Comparison of ENCODE assay signal across 20 cellular contexts in genomic region chr6:75479712-75480111, GRCh38. TPM values are rescaled to one million over a fixed set of nuclear protein-coding genes. Genes with fewer than 3 reads are reported as not detected.
DNase-seq lines count a peak whose midpoint lies in the region; ATAC-seq, FAIRE-seq and TF ChIP-seq lines count a peak whose summit lies in the region.
"Had no signal": no experiment of that assay in that cellular context is flagged by ENCODE, and none has a peak within 500 bp of the region (broad histone marks: within the 10 kb centered on the region; RNA-seq: fewer than 3 reads in every experiment).

No MANE protein-coding gene starts in this region.

- WGBS in K562 (ENCODE audit: insufficient coverage, low coverage, missing lambda C conversion rate) = 2% methylated on average over 6 of the region's 6 CpGs

- FAIRE-seq in K562 (lab: Jason Lieb, UNC) = no peak
- FAIRE-seq: GM12892, GM18507, HepG2 had no signal

- H3K9me3 ChIP-seq in HEK293 (ENCODE audit: control insufficient read depth, insufficient read depth, low read depth, low read length) (no peaks in the 10 kb centered on the region), K562 (replicated peaks; ENCODE audit: control insufficient read depth, insufficient read depth, low read depth, low read length) (no peaks in the 10 kb centered on the region), tibial artery (no peaks in the 10 kb centered on the region)
- H3K9me3 ChIP-seq: BLaER1, HAP-1 had no signal

- intact Hi-C loops in K562 (cut with micrococcal nuclease) (no loop called here), tibial artery (cut with DNase I; ENCODE audit: low total_unique reads) (no loop called here)

- no peaks in the 10 kb centered on the region for H3K9me1 ChIP-seq in K562 (ENCODE audit: control insufficient read depth, insufficient read depth, low read length)

- H3K4me2 ChIP-seq in K562 (ENCODE audit: insufficient read depth, low read length) = no peak overlapping the region
- H3K4me2 ChIP-seq: BLaER1 had no signal

- in situ Hi-C loops in K562 (cut with MboI) = no loop called here

- DNase-seq in K562 (ENCODE audit: extremely low read depth in 1 of 4, low spot score in 3 of 4) = no peak
- DNase-seq in tibial artery = no peak
- DNase-seq in NCI-H1092 treated with DMSO at 0.1 percent for 48 hours (lab: John Stamatoyannopoulos, UW) = no peak
- no peak for DNase-seq in ecto neural progenitor cell (ENCODE audit: low spot score)
- no peak for DNase-seq in amniotic stem cell (lab: John Stamatoyannopoulos, UW)
- DNase-seq: 8988T; CD4-positive, alpha-beta memory T cell; DMS153; DMS79; GDM1; GM23248; HFFc6 had no signal

- no peaks in the 10 kb centered on the region for H3K79me2 ChIP-seq in K562 (ENCODE audit: control insufficient read depth, insufficient read depth, low read length)

- TF ChIP-seq CTCF in HEK293 (tag by site-specific recombination; IDR thresholded peaks at IDR 0.05) = no peak
- TF ChIP-seq CTCF in K562 (IDR thresholded peaks at IDR 0.05 in 2 of 3, conservative IDR thresholded peaks at IDR 0.05 in 1 of 3; ENCODE audit: insufficient read depth in 2 of 3, low read depth in 1 of 3, low read length in 3 of 3) = no peak
- no peak for TF ChIP-seq CTCF in tibial artery (IDR thresholded peaks at IDR 0.05)

- H3K9ac ChIP-seq in K562 (ENCODE audit: insufficient read depth in 1 of 2, low read depth in 2 of 2, low read length in 2 of 2) (no peak overlapping the region), rectal smooth muscle tissue (ENCODE audit: low read length) (no peak overlapping the region)
- H3K9ac ChIP-seq: BLaER1, GM23248 had no signal

- H3K4me1 ChIP-seq in HEK293 (ENCODE audit: control insufficient read depth, insufficient read depth, low read length) (no peaks in the 10 kb centered on the region), K562 (replicated peaks in 1 of 2; ENCODE audit: control insufficient read depth in 2 of 2, insufficient read depth in 2 of 2, low read length in 2 of 2) (no peaks in the 10 kb centered on the region), rectal smooth muscle tissue (ENCODE audit: control insufficient read depth, insufficient read depth, low read length) (peaks cover 26% of the 10 kb centered on the region), tibial artery (peaks cover 0 to 62% (median 13%) of the 10 kb centered on the region in 4 donors)
- H3K4me1 ChIP-seq: BLaER1 had no signal

- POLR2A ChIA-PET in HEK293 (lab: Yijun Ruan, JAX) (interaction anchor here (0.6 kb wide), 1 partner anchor 9 kb away, joined by 3 read pairs; no protein-coding TSS in a partner anchor), K562 (lab: Yijun Ruan, JAX) (no interaction called here)

- H2AFZ ChIP-seq in K562 (ENCODE audit: low read depth, low read length) = no peak overlapping the region
- H2AFZ ChIP-seq: GM23248 had no signal

- CTCF ChIA-PET in HEK293 (lab: Yijun Ruan, JAX) (no interaction called here), K562 (lab: Yijun Ruan, JAX; ENCODE audit: low intra/inter-chr PET ratio) (no interaction called here)

- H3K27me3 ChIP-seq in K562 (ENCODE audit: control insufficient read depth in 2 of 2, insufficient read depth in 2 of 2, low read length in 2 of 2) (no peaks in the 10 kb centered on the region), rectal smooth muscle tissue (ENCODE audit: control insufficient read depth, insufficient read depth, low read length) (no peaks in the 10 kb centered on the region), tibial artery (no peaks in the 10 kb centered on the region)
- H3K27me3 ChIP-seq: BLaER1 had no signal

- no peaks in the 10 kb centered on the region for H4K20me1 ChIP-seq in K562 (replicated peaks; ENCODE audit: control insufficient read depth, insufficient read depth, low read length)
- H4K20me1 ChIP-seq: BLaER1 had no signal

- no peak overlapping the region for H3K4me3 ChIP-seq in HEK293 (ENCODE audit: low read depth, low read length)
- no peak overlapping the region for H3K4me3 ChIP-seq in K562
- peak overlapping the region; percentile 3 for H3K4me3 ChIP-seq in rectal smooth muscle tissue (ENCODE audit: low read length)
- no peak overlapping the region for H3K4me3 ChIP-seq in tibial artery
- H3K4me3 ChIP-seq: BLaER1, GM23248, HAP-1 had no signal

- no peak for TF ChIP-seq POLR2A in K562 (conservative IDR thresholded peaks at IDR 0.05)

- BruUV-seq in K562 (replicated peaks; lab: Mats Ljungman, UMichigan) = no TSS peak

- H3K27ac ChIP-seq in HEK293 (ENCODE audit: extremely low read depth, low read depth, low read length) (no peak overlapping the region), K562 (ENCODE audit: extremely low read depth, low read depth, low read length) (no peak overlapping the region), rectal smooth muscle tissue (ENCODE audit: low read depth, low read length) (peak overlapping the region; percentile 40), tibial artery (peak overlapping the region; percentile 72 to 78)
- H3K27ac ChIP-seq: BLaER1, GM23248 had no signal

- no peak for TF ChIP-seq RAD21 in K562 (CRISPR knock-in tag; conservative IDR thresholded peaks at IDR 0.05 in 1 of 2, IDR thresholded peaks at IDR 0.05 in 1 of 2)

- no peak for TF ChIP-seq EP300 in K562 (IDR thresholded peaks at IDR 0.05; ENCODE audit: low read length)

- no peak for ATAC-seq in K562
- ATAC-seq: HepG2 had no signal

- no peaks in the 10 kb centered on the region for H3K36me3 ChIP-seq in HEK293 (ENCODE audit: control insufficient read depth in 2 of 2, insufficient read depth in 1 of 2, low read length in 2 of 2)
- H3K36me3 ChIP-seq in K562 (ENCODE audit: control insufficient read depth, insufficient read depth, low read length) = no peaks in the 10 kb centered on the region
- no peaks in the 10 kb centered on the region for H3K36me3 ChIP-seq in rectal smooth muscle tissue (ENCODE audit: control insufficient read depth, insufficient read depth, low read length)
- no peaks in the 10 kb centered on the region for H3K36me3 ChIP-seq in tibial artery
- H3K36me3 ChIP-seq: BLaER1, HAP-1 had no signal

TF ChIP-seq in HEK293, 187 proteins besides CTCF, POLR2A, EP300 and RAD21:
- TF ChIP-seq ZNF837 (tag by site-specific recombination; IDR thresholded peaks at IDR 0.05) (no peak), ZNF362 (tag by site-specific recombination; IDR thresholded peaks at IDR 0.05) (peak; percentile 52; the same call in 1 of the 2 replicates), ZNF202 (tag by site-specific recombination; IDR thresholded peaks at IDR 0.05; ENCODE audit: borderline replicate concordance) (peak; percentile 39; the same call in 1 of the 2 replicates)

TF ChIP-seq in K562, 482 proteins besides CTCF, POLR2A, EP300 and RAD21 (continues in another document):
- TF ChIP-seq ARHGAP35 (IDR thresholded peaks at IDR 0.05; ENCODE audit: partially characterized antibody) = no peak

RNA-seq across cellular contexts. Expression of gene FILIP1, which starts 13.9 kb away (rescaled TPM):
- not detected in 2 replicates for total RNA-seq in K562 (2011; cell fraction: chromatin; rRNA removed; ENCODE audit: low replicate concordance)
- not detected in 2 replicates for total RNA-seq in K562 (2011; cell fraction: nucleolus; rRNA removed)
- not detected in 2 replicates for total RNA-seq in K562 (2011; cell fraction: nucleoplasm; rRNA removed)
- total RNA-seq in K562 (2014; rRNA removed) (0.04 TPM in 1 of 2 replicates, not detected in the other), K562 (2014; rRNA removed; fragmentation: Illumina TruSeq; extraction: Trizol) (0.25 and 0.26 TPM in 2 replicates), K562 (2015; rRNA removed; fragmentation: Illumina TruSeq; extraction: Trizol) (0.11 and 0.14 TPM in 2 replicates), K562 (2021) (0.04 and 0.09 TPM in 2 replicates)
- polyA plus RNA-seq in K562 (2011; rRNA removed) (0.03 TPM in 1 of 2 replicates, not detected in the other), K562 (2014; fragmentation: Illumina TruSeq; extraction: Trizol) (0.15 and 0.21 TPM in 2 replicates), K562 (2014; fragmentation: Nextera tagmentation; extraction: Ambion mirVana) (under 1 TPM; 0.07 to 0.11 TPM), K562 (2014; rRNA removed) (0.03 and 0.04 TPM in 2 replicates)
- 0.03 TPM in 1 of 2 replicates, not detected in the other for polyA plus RNA-seq in K562 (2011; cell fraction: cytosol; rRNA removed)
- not detected in 2 replicates for polyA plus RNA-seq in K562 (2011; cell fraction: nucleus; rRNA removed)
- polyA plus RNA-seq in K562 (2012) = 0.16 and 0.19 TPM in 2 replicates
- 0.14 TPM in 1 of 2 replicates, not detected in the other for polyA minus RNA-seq in K562 (2011; rRNA and poly(A)+ RNA removed)
- polyA minus RNA-seq in K562 (2011; cell fraction: cytosol; rRNA and poly(A)+ RNA removed) = not detected in 2 replicates
- not detected in 2 replicates for polyA minus RNA-seq in K562 (2011; cell fraction: nucleus; rRNA and poly(A)+ RNA removed)
- total RNA-seq: CD4-positive, alpha-beta memory T cell; HepG2 had no signal
- polyA plus RNA-seq: CD14-positive monocyte; CD4-positive, alpha-beta memory T cell; GM23248; HepG2 had no signal

Comparison
In these comparisons a context has a peak if more than half of its experiments do, and no peak if none do; other contexts are left out.
1. H3K27ac ChIP-seq: peak in rectal smooth muscle tissue (single experiment) and tibial artery (2 of 2); none in HEK293 (single experiment) and K562 (single experiment).